In genomic region chr2:219713110-219713509, GRCh38 we compare ENCODE assay signal across 9 cellular contexts.
DNase-seq lines count a peak whose midpoint lies in the region; ATAC-seq, FAIRE-seq and TF ChIP-seq lines count a peak whose summit lies in the region.
"Had no signal": no experiment of that assay in that cellular context is flagged by ENCODE, and none has a peak within 500 bp of the region (broad histone marks: within the 10 kb centered on the region; RNA-seq: fewer than 3 reads in every experiment).

No MANE protein-coding gene starts in this region.

- peaks cover 0 to 3% (median 0%) of the 10 kb centered on the region in 9 donors for H3K27me3 ChIP-seq in heart left ventricle
- H3K27me3 ChIP-seq in KMS-11 (ENCODE audit: insufficient read depth, low read depth) = no peaks in the 10 kb centered on the region
- no peaks in the 10 kb centered on the region for H3K27me3 ChIP-seq in MG63

- no peaks in the 10 kb centered on the region for H3K36me3 ChIP-seq in heart left ventricle
- no peaks in the 10 kb centered on the region for H3K36me3 ChIP-seq in KMS-11 (ENCODE audit: insufficient read depth)
- H3K36me3 ChIP-seq in MG63 = no peaks in the 10 kb centered on the region

- ATAC-seq in heart left ventricle = peak in 3 of 4 donors; percentile 30 to 40 (median 36)
- peak; percentile 88 for ATAC-seq in WTC11
- ATAC-seq in GM18517 (IDR thresholded peaks at IDR 0.05; ENCODE audit: unreplicated experiment) = no peak

- H3K4me3 Mint-ChIP-seq in WTC11 = no peak overlapping the region

- H3K4me1 ChIP-seq in heart left ventricle = peaks cover 0 to 13% (median 0%) of the 10 kb centered on the region in 12 donors
- H3K4me1 ChIP-seq in KMS-11 (ENCODE audit: low read depth, poor library complexity, severe bottlenecking) = no peaks in the 10 kb centered on the region

- TF ChIP-seq POLR2A in heart left ventricle (IDR thresholded peaks at IDR 0.05) = no peak

- H3K36me3 Mint-ChIP-seq in WTC11 = peaks cover 14% of the 10 kb centered on the region

- POLR2A ChIA-PET in WTC11 (lab: Charles Lee) = no interaction called here

- no peak overlapping the region for H3K4me2 ChIP-seq in KMS-11

- H4K20me1 ChIP-seq in KMS-11 (ENCODE audit: insufficient read depth) = no peaks in the 10 kb centered on the region

- peaks cover 34% of the 10 kb centered on the region for H3K9me3 Mint-ChIP-seq in WTC11

- H3K4me3 ChIP-seq in heart left ventricle (no peak overlapping the region), KMS-11 (IDR thresholded peaks at IDR 0.05; ENCODE audit: insufficient read depth, low read depth, low read length) (no peak overlapping the region), MG63 (no peak overlapping the region)

- H3K27ac Mint-ChIP-seq in WTC11 = no peak overlapping the region

- H3K27ac ChIP-seq in heart left ventricle = no peak overlapping the region
- no peak overlapping the region for H3K27ac ChIP-seq in KMS-11
- H3K27ac ChIP-seq: C4-2B had no signal

- CTCF ChIA-PET in WTC11 (lab: Charles Lee) = interaction anchor here (1.2 kb wide), 1 partner anchor 10 kb away, joined by 4 read pairs; no protein-coding TSS in a partner anchor

- peaks cover 23% of the 10 kb centered on the region for H3K27me3 Mint-ChIP-seq in WTC11 (ENCODE audit: low read depth)

- intact Hi-C loops in heart left ventricle (cut with DNase I) = no loop called here
- intact Hi-C loops in cardiac septum (cut with DNase I) = no loop called here

- TF ChIP-seq CTCF in heart left ventricle (IDR thresholded peaks at IDR 0.05) = no peak
- TF ChIP-seq CTCF in KMS-11 (conservative IDR thresholded peaks at IDR 0.05; ENCODE audit: low read depth, low read length) = no peak
- TF ChIP-seq CTCF in WTC11 (IDR thresholded peaks at IDR 0.05) = no peak

- 51 to 81% (median 64%) methylated on average over 1 of the region's 1 CpG for WGBS in heart left ventricle, 4 donors

- no peak overlapping the region for H3K9ac ChIP-seq in KMS-11

- DNase-seq in heart left ventricle (no peak), cardiac septum (ENCODE audit: low spot score) (no peak), WTC11 (ENCODE audit: low spot score) (no peak), urothelium cell line (ENCODE audit: low spot score) (no peak), activated gamma-delta T cell (lab: John Stamatoyannopoulos, UW) (no peak), MG63 (no peak)

- H3K79me2 ChIP-seq in KMS-11 (ENCODE audit: insufficient read depth, low read depth) = no peaks in the 10 kb centered on the region

- peak overlapping the region; percentile 58; the same call in 1 of the 2 replicates for H2AFZ ChIP-seq in KMS-11 (ENCODE audit: low read depth)

- FAIRE-seq in urothelium cell line (lab: Jason Lieb, UNC) = peak; percentile 37

- H3K9me3 ChIP-seq in heart left ventricle = no peaks in the 10 kb centered on the region
- peaks cover 3% of the 10 kb centered on the region; the same call in 1 of the 2 replicates for H3K9me3 ChIP-seq in MG63

- peaks cover 5% of the 10 kb centered on the region for H3K4me1 Mint-ChIP-seq in WTC11

TF ChIP-seq in WTC11, 78 proteins besides CTCF, POLR2A, EP300 and RAD21 (continues in another document):
- TF ChIP-seq ATF6 (CRISPR knock-in tag; IDR thresholded peaks at IDR 0.05) (no peak), AR (CRISPR knock-in tag; IDR thresholded peaks at IDR 0.05) (no peak), ZNF671 (CRISPR knock-in tag; IDR thresholded peaks at IDR 0.05) (no peak), IRF2 (CRISPR knock-in tag; IDR thresholded peaks at IDR 0.05; ENCODE audit: borderline replicate concordance, low read depth) (no peak), SMAD3 (CRISPR knock-in tag; IDR thresholded peaks at IDR 0.05; ENCODE audit: borderline replicate concordance) (no peak), SP1 (CRISPR knock-in tag; conservative IDR thresholded peaks at IDR 0.05) (no peak), PREB (CRISPR knock-in tag; IDR thresholded peaks at IDR 0.05; ENCODE audit: borderline replicate concordance) (no peak), ATF1 (CRISPR knock-in tag; IDR thresholded peaks at IDR 0.05) (no peak), NFYB (CRISPR knock-in tag; conservative IDR thresholded peaks at IDR 0.05; ENCODE audit: low read depth) (peak; percentile 68), NR1H2 (CRISPR knock-in tag; IDR thresholded peaks at IDR 0.05) (no peak), KAT7 (CRISPR knock-in tag; IDR thresholded peaks at IDR 0.05; ENCODE audit: borderline replicate concordance) (no peak), MAX (CRISPR knock-in tag; IDR thresholded peaks at IDR 0.05) (peak; percentile 62; the same call in 1 of the 2 replicates), TP53 (CRISPR knock-in tag; IDR thresholded peaks at IDR 0.05) (no peak), MYBL2 (CRISPR knock-in tag; IDR thresholded peaks at IDR 0.05) (no peak)
- TF ChIP-seq, protein P1, sequence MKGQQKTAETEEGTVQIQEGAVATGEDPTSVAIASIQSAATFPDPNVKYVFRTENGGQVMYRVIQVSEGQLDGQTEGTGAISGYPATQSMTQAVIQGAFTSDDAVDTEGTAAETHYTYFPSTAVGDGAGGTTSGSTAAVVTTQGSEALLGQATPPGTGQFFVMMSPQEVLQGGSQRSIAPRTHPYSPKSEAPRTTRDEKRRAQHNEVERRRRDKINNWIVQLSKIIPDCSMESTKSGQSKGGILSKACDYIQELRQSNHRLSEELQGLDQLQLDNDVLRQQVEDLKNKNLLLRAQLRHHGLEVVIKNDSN (CRISPR knock-in tag; IDR thresholded peaks at IDR 0.05) = peak; percentile 96
- TF ChIP-seq, protein P2, sequence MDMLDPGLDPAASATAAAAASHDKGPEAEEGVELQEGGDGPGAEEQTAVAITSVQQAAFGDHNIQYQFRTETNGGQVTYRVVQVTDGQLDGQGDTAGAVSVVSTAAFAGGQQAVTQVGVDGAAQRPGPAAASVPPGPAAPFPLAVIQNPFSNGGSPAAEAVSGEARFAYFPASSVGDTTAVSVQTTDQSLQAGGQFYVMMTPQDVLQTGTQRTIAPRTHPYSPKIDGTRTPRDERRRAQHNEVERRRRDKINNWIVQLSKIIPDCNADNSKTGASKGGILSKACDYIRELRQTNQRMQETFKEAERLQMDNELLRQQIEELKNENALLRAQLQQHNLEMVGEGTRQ (CRISPR knock-in tag; IDR thresholded peaks at IDR 0.05) = peak; percentile 96
- TF ChIP-seq, protein P3, sequence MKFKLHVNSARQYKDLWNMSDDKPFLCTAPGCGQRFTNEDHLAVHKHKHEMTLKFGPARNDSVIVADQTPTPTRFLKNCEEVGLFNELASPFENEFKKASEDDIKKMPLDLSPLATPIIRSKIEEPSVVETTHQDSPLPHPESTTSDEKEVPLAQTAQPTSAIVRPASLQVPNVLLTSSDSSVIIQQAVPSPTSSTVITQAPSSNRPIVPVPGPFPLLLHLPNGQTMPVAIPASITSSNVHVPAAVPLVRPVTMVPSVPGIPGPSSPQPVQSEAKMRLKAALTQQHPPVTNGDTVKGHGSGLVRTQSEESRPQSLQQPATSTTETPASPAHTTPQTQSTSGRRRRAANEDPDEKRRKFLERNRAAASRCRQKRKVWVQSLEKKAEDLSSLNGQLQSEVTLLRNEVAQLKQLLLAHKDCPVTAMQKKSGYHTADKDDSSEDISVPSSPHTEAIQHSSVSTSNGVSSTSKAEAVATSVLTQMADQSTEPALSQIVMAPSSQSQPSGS (CRISPR knock-in tag; IDR thresholded peaks at IDR 0.05; ENCODE audit: borderline replicate concordance, low read depth) = no peak
